ENCODE assay signal across 15 cellular contexts in the genomic region with DNA sequence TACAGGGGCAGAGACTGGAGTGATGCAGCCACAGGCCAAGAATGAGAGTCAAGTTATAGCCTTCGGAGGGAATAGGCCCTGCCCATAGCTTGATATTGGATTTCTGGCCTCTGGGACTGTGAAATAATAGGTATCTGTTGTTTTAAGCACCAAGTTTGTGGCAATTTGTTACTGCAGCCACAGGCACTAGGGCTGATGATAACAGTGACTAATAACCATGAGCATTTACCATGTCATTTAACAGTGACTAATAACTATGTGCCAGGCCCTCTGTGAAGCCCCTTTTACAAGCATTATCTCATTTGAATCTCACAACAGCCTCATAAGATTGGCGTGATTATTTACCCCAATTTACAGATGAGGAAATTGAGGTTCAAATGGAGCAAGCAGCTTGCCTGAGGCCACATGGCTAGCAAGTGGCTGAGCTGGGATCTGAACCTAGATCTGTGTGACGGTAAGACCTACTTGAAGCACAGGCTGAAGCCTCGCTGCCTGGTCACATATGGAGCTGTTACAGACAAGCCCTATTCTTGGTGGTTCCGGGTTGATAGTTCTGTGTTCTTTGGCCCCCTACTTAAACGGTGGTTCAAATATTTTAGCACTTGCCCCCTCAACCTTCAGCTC.
DNase-seq lines count a peak whose midpoint lies in the region; ATAC-seq, FAIRE-seq and TF ChIP-seq lines count a peak whose summit lies in the region.
"Had no signal": no experiment of that assay in that cellular context is flagged by ENCODE, and none has a peak within 500 bp of the region (broad histone marks: within the 10 kb centered on the region; RNA-seq: fewer than 3 reads in every experiment).

No MANE protein-coding gene starts in this region.

- H3K9ac ChIP-seq in K562 (ENCODE audit: insufficient read depth in 1 of 2, low read depth in 2 of 2, low read length in 2 of 2), result no peak overlapping the region

- no peak overlapping the region for H3K4me3 ChIP-seq in A549
- H3K4me3 ChIP-seq in K562, result no peak overlapping the region
- no peak overlapping the region for H3K4me3 ChIP-seq in naive thymus-derived CD4-positive, alpha-beta T cell (ENCODE audit: low read length)
- H3K4me3 ChIP-seq in BE2C (ENCODE audit: low read depth, low read length), result no peak overlapping the region

- H3K4me3 Mint-ChIP-seq in naive thymus-derived CD4-positive, alpha-beta T cell, result no peak overlapping the region
- H3K4me3 Mint-ChIP-seq: neural crest cell had no signal

- H3K27me3 Mint-ChIP-seq in naive thymus-derived CD4-positive, alpha-beta T cell, result no peaks in the 10 kb centered on the region

- H3K79me2 ChIP-seq in K562 (ENCODE audit: control insufficient read depth, insufficient read depth, low read length), result no peaks in the 10 kb centered on the region

- peaks cover 0 to 2% (median 0%) of the 10 kb centered on the region in 11 donors for H3K9me3 Mint-ChIP-seq in naive thymus-derived CD4-positive, alpha-beta T cell
- H3K9me3 Mint-ChIP-seq: IgD-negative memory B cell had no signal

- no peak for TF ChIP-seq CTCF in A549 (IDR thresholded peaks at IDR 0.05)
- no peak for TF ChIP-seq CTCF in K562 (IDR thresholded peaks at IDR 0.05 in 2 of 3, conservative IDR thresholded peaks at IDR 0.05 in 1 of 3; ENCODE audit: insufficient read depth in 2 of 3, low read depth in 1 of 3, low read length in 3 of 3)
- no peak for TF ChIP-seq CTCF in BE2C (IDR thresholded peaks at IDR 0.05; ENCODE audit: low read depth, low read length)

- H3K36me3 ChIP-seq in K562 (ENCODE audit: control insufficient read depth, insufficient read depth, low read length) (no peaks in the 10 kb centered on the region), BE2C (no peaks in the 10 kb centered on the region)
- no peaks in the 10 kb centered on the region for H3K36me3 ChIP-seq in naive thymus-derived CD4-positive, alpha-beta T cell (ENCODE audit: control insufficient read depth in 2 of 3, insufficient read depth in 3 of 3, low read length in 3 of 3)

- DNase-seq in A549 (ENCODE audit: low read depth in 1 of 2, low spot score in 1 of 2) (peak in 1 of 2 experiments; percentile 5), HK-2 (ENCODE audit: unreplicated experiment) (peak; percentile 34), K562 (ENCODE audit: extremely low read depth in 1 of 4, low spot score in 3 of 4) (no peak), BE2C (no peak)
- DNase-seq in naive thymus-derived CD4-positive, alpha-beta T cell, result no peak
- DNase-seq in activated T-cell treated with anti-CD3 and anti-CD28 coated beads, Interleukin-2, amount 50 U/mL, for 48 hours, result no peak
- DNase-seq: GF-D8; NCI-H187 treated with DMSO at 0.1 percent for 48 hours; stimulated activated CD4-positive, alpha-beta T cell treated with anti-CD3 and anti-CD28 coated beads, Interleukin-4, amount 100 ng/mL, for 24 hours had no signal

- no peaks in the 10 kb centered on the region for H3K9me3 ChIP-seq in A549
- no peaks in the 10 kb centered on the region for H3K9me3 ChIP-seq in K562 (replicated peaks; ENCODE audit: control insufficient read depth, insufficient read depth, low read depth, low read length)
- no peaks in the 10 kb centered on the region for H3K9me3 ChIP-seq in naive thymus-derived CD4-positive, alpha-beta T cell (ENCODE audit: control insufficient read depth in 2 of 3, low read length in 3 of 3)
- no peaks in the 10 kb centered on the region; the same call in 1 of the 2 replicates for H3K9me3 ChIP-seq in BE2C

- H2AFZ ChIP-seq in K562 (ENCODE audit: low read depth, low read length), result no peak overlapping the region

- intact Hi-C loops in K562 (cut with micrococcal nuclease), result no loop called here
- intact Hi-C loops in naive thymus-derived CD4-positive, alpha-beta T cell (cut with micrococcal nuclease), result loop anchor here in 1 of 2 donors (5.0 kb wide), 1 partner anchor 63 kb away; no protein-coding TSS in a partner anchor

- no peaks in the 10 kb centered on the region for H3K27me3 ChIP-seq in K562 (ENCODE audit: control insufficient read depth in 2 of 2, insufficient read depth in 2 of 2, low read length in 2 of 2)
- no peaks in the 10 kb centered on the region for H3K27me3 ChIP-seq in naive thymus-derived CD4-positive, alpha-beta T cell (ENCODE audit: control insufficient read depth in 2 of 2, insufficient read depth in 2 of 2, low read length in 2 of 2)
- no peaks in the 10 kb centered on the region for H3K27me3 ChIP-seq in BE2C

- H3K27ac Mint-ChIP-seq in naive thymus-derived CD4-positive, alpha-beta T cell, result no peak overlapping the region

- TF ChIP-seq POLR2A in A549 (IDR thresholded peaks at IDR 0.05; ENCODE audit: low read length), result no peak
- TF ChIP-seq POLR2A in K562 (conservative IDR thresholded peaks at IDR 0.05), result no peak

- H3K36me3 Mint-ChIP-seq in naive thymus-derived CD4-positive, alpha-beta T cell, result peaks cover 0 to 13% (median 7%) of the 10 kb centered on the region in 5 donors

- POLR2A ChIA-PET in A549 (lab: Yijun Ruan, JAX) (no interaction called here), K562 (lab: Yijun Ruan, JAX) (no interaction called here)
- POLR2A ChIA-PET in naive thymus-derived CD4-positive, alpha-beta T cell (lab: Charles Lee), result no interaction called here

- no peaks in the 10 kb centered on the region for H3K9me1 ChIP-seq in K562 (ENCODE audit: control insufficient read depth, insufficient read depth, low read length)

- H3K4me1 Mint-ChIP-seq in naive thymus-derived CD4-positive, alpha-beta T cell, result peaks cover 0 to 8% (median 0%) of the 10 kb centered on the region in 7 donors
- H3K4me1 Mint-ChIP-seq: neural crest cell had no signal

- FAIRE-seq in A549 (lab: Jason Lieb, UNC) (no peak), K562 (lab: Jason Lieb, UNC) (no peak)
- FAIRE-seq: keratinocyte had no signal

- in situ Hi-C loops in K562 (cut with MboI), result no loop called here

- ATAC-seq in A549, result peak; percentile 59 to 60; a peak in 4 of 6 replicates
- peak; percentile 35; the same call in 1 of the 3 replicates for ATAC-seq in K562
- ATAC-seq in naive thymus-derived CD4-positive, alpha-beta T cell, result peak; percentile 34
- ATAC-seq in HG03520 (IDR thresholded peaks at IDR 0.05; ENCODE audit: unreplicated experiment), result no peak
- no peak for ATAC-seq in GM18858 (IDR thresholded peaks at IDR 0.05; ENCODE audit: unreplicated experiment)
- ATAC-seq: esophagus mucosa had no signal

- peak overlapping the region; percentile 18 to 38; a peak in 2 of 6 replicates for H3K27ac ChIP-seq in A549
- H3K27ac ChIP-seq in K562 (ENCODE audit: extremely low read depth, low read depth, low read length), result no peak overlapping the region
- H3K27ac ChIP-seq in naive thymus-derived CD4-positive, alpha-beta T cell (ENCODE audit: low read depth, low read length), result no peak overlapping the region

- no peaks in the 10 kb centered on the region for H4K20me1 ChIP-seq in K562 (replicated peaks; ENCODE audit: control insufficient read depth, insufficient read depth, low read length)

- H3K4me1 ChIP-seq in A549 (peaks cover 8% of the 10 kb centered on the region; the same call in 2 of the 3 replicates), K562 (replicated peaks in 1 of 2; ENCODE audit: control insufficient read depth in 2 of 2, insufficient read depth in 2 of 2, low read length in 2 of 2) (no peaks in the 10 kb centered on the region), BE2C (no peaks in the 10 kb centered on the region)
- no peaks in the 10 kb centered on the region for H3K4me1 ChIP-seq in naive thymus-derived CD4-positive, alpha-beta T cell (ENCODE audit: control insufficient read depth in 2 of 2, insufficient read depth in 2 of 2, low read length in 2 of 2)

- CTCF ChIA-PET in A549 (lab: Yijun Ruan, JAX) (no interaction called here), K562 (lab: Yijun Ruan, JAX; ENCODE audit: low intra/inter-chr PET ratio) (no interaction called here)
- CTCF ChIA-PET in naive thymus-derived CD4-positive, alpha-beta T cell (lab: Charles Lee), result interaction anchor here (1.1 kb wide), 1 partner anchor 160 kb away, joined by 3 read pairs; no protein-coding TSS in a partner anchor

- no peak for TF ChIP-seq RAD21 in A549 (conservative IDR thresholded peaks at IDR 0.05 in 1 of 2, IDR thresholded peaks at IDR 0.05 in 1 of 2)
- no peak for TF ChIP-seq RAD21 in K562 (CRISPR knock-in tag; conservative IDR thresholded peaks at IDR 0.05 in 1 of 2, IDR thresholded peaks at IDR 0.05 in 1 of 2)

- WGBS in A549 (ENCODE audit: missing lambda C conversion rate), result 83% methylated on average over 6 of the region's 6 CpGs
- 61% methylated on average over 6 of the region's 6 CpGs for WGBS in K562 (ENCODE audit: insufficient coverage, low coverage, missing lambda C conversion rate)

- BruUV-seq in K562 (replicated peaks; lab: Mats Ljungman, UMichigan), result no TSS peak

- no peak overlapping the region for H3K4me2 ChIP-seq in A549
- no peak overlapping the region for H3K4me2 ChIP-seq in K562 (ENCODE audit: insufficient read depth, low read length)

- no peak for TF ChIP-seq EP300 in A549 (IDR thresholded peaks at IDR 0.05)
- TF ChIP-seq EP300 in K562 (IDR thresholded peaks at IDR 0.05; ENCODE audit: low read length), result no peak

TF ChIP-seq in A549, 52 proteins besides CTCF, POLR2A, EP300 and RAD21 (continues in another document):
- TF ChIP-seq, protein P1, sequence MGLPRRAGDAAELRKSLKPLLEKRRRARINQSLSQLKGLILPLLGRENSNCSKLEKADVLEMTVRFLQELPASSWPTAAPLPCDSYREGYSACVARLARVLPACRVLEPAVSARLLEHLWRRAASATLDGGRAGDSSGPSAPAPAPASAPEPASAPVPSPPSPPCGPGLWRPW (IDR thresholded peaks at IDR 0.05), result no peak
- TF ChIP-seq RARB (CRISPR knock-in tag; IDR thresholded peaks at IDR 0.05) (no peak), JUN (IDR thresholded peaks at IDR 0.05) (no peak)
- TF ChIP-seq, protein P2, sequence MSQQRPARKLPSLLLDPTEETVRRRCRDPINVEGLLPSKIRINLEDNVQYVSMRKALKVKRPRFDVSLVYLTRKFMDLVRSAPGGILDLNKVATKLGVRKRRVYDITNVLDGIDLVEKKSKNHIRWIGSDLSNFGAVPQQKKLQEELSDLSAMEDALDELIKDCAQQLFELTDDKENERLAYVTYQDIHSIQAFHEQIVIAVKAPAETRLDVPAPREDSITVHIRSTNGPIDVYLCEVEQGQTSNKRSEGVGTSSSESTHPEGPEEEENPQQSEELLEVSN (IDR thresholded peaks at IDR 0.05; ENCODE audit: borderline replicate concordance, low read depth), result no peak

TF ChIP-seq in K562, 482 proteins besides CTCF, POLR2A, EP300 and RAD21 (continues in another document):
- TF ChIP-seq ETV5 (CRISPR knock-in tag; IDR thresholded peaks at IDR 0.05; ENCODE audit: low read depth), result no peak
- TF ChIP-seq, protein P3, sequence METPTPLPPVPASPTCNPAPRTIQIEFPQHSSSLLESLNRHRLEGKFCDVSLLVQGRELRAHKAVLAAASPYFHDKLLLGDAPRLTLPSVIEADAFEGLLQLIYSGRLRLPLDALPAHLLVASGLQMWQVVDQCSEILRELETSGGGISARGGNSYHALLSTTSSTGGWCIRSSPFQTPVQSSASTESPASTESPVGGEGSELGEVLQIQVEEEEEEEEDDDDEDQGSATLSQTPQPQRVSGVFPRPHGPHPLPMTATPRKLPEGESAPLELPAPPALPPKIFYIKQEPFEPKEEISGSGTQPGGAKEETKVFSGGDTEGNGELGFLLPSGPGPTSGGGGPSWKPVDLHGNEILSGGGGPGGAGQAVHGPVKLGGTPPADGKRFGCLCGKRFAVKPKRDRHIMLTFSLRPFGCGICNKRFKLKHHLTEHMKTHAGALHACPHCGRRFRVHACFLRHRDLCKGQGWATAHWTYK (CRISPR knock-in tag; IDR thresholded peaks at IDR 0.05), result no peak
- TF ChIP-seq FOXK1 (CRISPR knock-in tag; IDR thresholded peaks at IDR 0.05; ENCODE audit: borderline replicate concordance), result no peak

Comparison
In these comparisons a context has a peak if more than half of its experiments do, and no peak if none do; other contexts are left out.
1. ATAC-seq: peak in A549 (2 of 2), K562 (single experiment) and naive thymus-derived CD4-positive, alpha-beta T cell (single experiment); none in HG03520 (single experiment) and GM18858 (single experiment).
2. H3K27ac ChIP-seq: peak in A549 (2 of 2); none in K562 (single experiment) and naive thymus-derived CD4-positive, alpha-beta T cell (single experiment).